In the genomic region with DNA sequence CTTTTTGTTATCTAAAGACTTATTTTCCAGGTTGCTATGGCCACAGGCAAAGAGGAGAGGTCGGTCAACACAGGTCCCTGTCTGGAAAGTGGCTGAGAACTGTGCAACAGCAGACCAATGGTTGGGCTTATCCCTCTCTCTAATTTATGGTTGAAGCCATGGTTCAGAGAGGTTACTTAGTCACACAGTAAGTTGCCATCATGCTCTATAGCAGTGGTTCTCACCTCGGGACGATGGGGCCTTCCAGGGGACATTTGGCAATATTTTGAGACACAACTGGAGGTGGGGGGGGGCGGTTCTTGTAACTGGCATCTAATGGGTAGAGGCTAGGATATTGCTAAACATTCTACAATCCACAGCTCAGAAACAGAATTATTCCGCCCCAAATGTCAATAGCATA, we compare ENCODE assay signal across 11 cellular contexts. TPM values are rescaled to one million over a fixed set of nuclear protein-coding genes. Genes with fewer than 3 reads are reported as not detected.
A peak's percentile ranks its signal among the peaks of the same experiment; 100 is the strongest.
DNase-seq lines count a peak whose midpoint lies in the region; ATAC-seq, FAIRE-seq and TF ChIP-seq lines count a peak whose summit lies in the region.
"Had no signal": no experiment of that assay in that cellular context is flagged by ENCODE, and none has a peak within 500 bp of the region (broad histone marks: within the 10 kb centered on the region; RNA-seq: fewer than 3 reads in every experiment).

No MANE protein-coding gene starts in this region.

- no peaks in the 10 kb centered on the region for H3K27me3 Mint-ChIP-seq in activated naive CD8-positive, alpha-beta T cell
- peaks cover 3% of the 10 kb centered on the region for H3K27me3 Mint-ChIP-seq in type B pancreatic cell

- ATAC-seq in heart left ventricle (no peak), right cardiac atrium (no peak)

- H3K4me1 ChIP-seq in heart left ventricle (peaks cover 13 to 51% (median 32%) of the 10 kb centered on the region in 12 donors), right cardiac atrium (ENCODE audit: control insufficient read depth, insufficient read depth, low read length) (no peaks in the 10 kb centered on the region), muscle layer of duodenum (ENCODE audit: control insufficient read depth in 1 of 2, insufficient read depth in 2 of 2, low read length in 2 of 2) (peaks cover 11 to 42% of the 10 kb centered on the region in 2 donors)

- H3K4me3 ChIP-seq in heart left ventricle (peak overlapping the region in 4 of 12 donors; percentile 88 to 92 (median 90)), right cardiac atrium (ENCODE audit: low read length) (no peak overlapping the region), muscle layer of duodenum (ENCODE audit: low read depth in 1 of 2, low read length in 2 of 2) (peak overlapping the region in 1 of 2 donors; percentile 81)

- intact Hi-C loops in heart left ventricle (cut with DNase I) (loop anchor here in 9 of 10 donors (1.0 to 10.0 kb wide), 12 partner anchors 120 to 1167 kb away; a partner anchor contains a TSS), right cardiac atrium (cut with DNase I) (loop anchor here in 1 of 4 donors (10.0 kb wide), 2 partner anchors 147 to 397 kb away; no protein-coding TSS in a partner anchor)

- FAIRE-seq in HTR-8/SVneo (lab: Jason Lieb, UNC): no peak

- no peak for TF ChIP-seq POLR2A in heart left ventricle (IDR thresholded peaks at IDR 0.05)

- no peaks in the 10 kb centered on the region for H3K9me3 Mint-ChIP-seq in activated naive CD8-positive, alpha-beta T cell (ENCODE audit: low read depth)
- H3K9me3 Mint-ChIP-seq in type B pancreatic cell: no peaks in the 10 kb centered on the region

- H3K27me3 ChIP-seq in heart left ventricle (no peaks in the 10 kb centered on the region), right cardiac atrium (ENCODE audit: control insufficient read depth, insufficient read depth) (no peaks in the 10 kb centered on the region), muscle layer of duodenum (ENCODE audit: low read depth, low read length) (no peaks in the 10 kb centered on the region)

- H3K4me3 Mint-ChIP-seq in activated naive CD8-positive, alpha-beta T cell: peak overlapping the region; percentile 88
- peak overlapping the region; percentile 96 for H3K4me3 Mint-ChIP-seq in type B pancreatic cell

- peak overlapping the region in 8 of 12 donors; percentile 77 to 94 (median 90) for H3K27ac ChIP-seq in heart left ventricle
- H3K27ac ChIP-seq in right cardiac atrium (ENCODE audit: low read length): no peak overlapping the region
- H3K27ac ChIP-seq in muscle layer of duodenum (ENCODE audit: low read length): peak overlapping the region; percentile 76

- WGBS in heart left ventricle, 4 donors: 77 to 81% (median 79%) methylated on average over 5 of the region's 5 CpGs
- WGBS in right cardiac atrium: 67% methylated on average over 5 of the region's 5 CpGs

- no peak for TF ChIP-seq CTCF in heart left ventricle (IDR thresholded peaks at IDR 0.05)
- TF ChIP-seq CTCF in type B pancreatic cell (conservative IDR thresholded peaks at IDR 0.05): no peak

- DNase-seq in heart left ventricle (no peak), right cardiac atrium (no peak), type B pancreatic cell (ENCODE audit: extremely low spot score, unreplicated experiment) (no peak), NCI-H2081 treated with DMSO at 0.1 percent for 48 hours (lab: John Stamatoyannopoulos, UW) (no peak), HT-29 (ENCODE audit: low spot score) (no peak), HTR-8/SVneo (ENCODE audit: insufficient read length, low spot score) (no peak)

- H3K36me3 ChIP-seq in heart left ventricle (peaks cover 0 to 19% (median 0%) of the 10 kb centered on the region in 9 donors), muscle layer of duodenum (ENCODE audit: control insufficient read depth in 1 of 2, insufficient read depth in 2 of 2, low read length in 2 of 2) (no peaks in the 10 kb centered on the region)

- H3K36me3 Mint-ChIP-seq in activated naive CD8-positive, alpha-beta T cell: no peaks in the 10 kb centered on the region
- H3K36me3 Mint-ChIP-seq in type B pancreatic cell: peaks cover under 1% of the 10 kb centered on the region

- H3K4me1 Mint-ChIP-seq in activated naive CD8-positive, alpha-beta T cell (ENCODE audit: low read depth): peaks cover 19% of the 10 kb centered on the region
- peaks cover 9% of the 10 kb centered on the region for H3K4me1 Mint-ChIP-seq in type B pancreatic cell (ENCODE audit: unreplicated experiment)

- H3K9me3 ChIP-seq in heart left ventricle (no peaks in the 10 kb centered on the region), right cardiac atrium (ENCODE audit: control insufficient read depth, low read length) (no peaks in the 10 kb centered on the region), muscle layer of duodenum (ENCODE audit: control insufficient read depth in 1 of 2, low read length in 2 of 2) (no peaks in the 10 kb centered on the region)

- peak overlapping the region; percentile 34 for H3K27ac Mint-ChIP-seq in activated naive CD8-positive, alpha-beta T cell
- no peak overlapping the region for H3K27ac Mint-ChIP-seq in type B pancreatic cell

RNA-seq across cellular contexts. Expression of a gene that starts 0.8 kb away (rescaled TPM):
- 100 to 1,000 TPM in 7 of 9 donors, 10 to 100 TPM in 2; 87.0 to 334 (median 162) TPM for total RNA-seq in heart left ventricle
- 10 to 100 TPM; 31.0 to 46.3 TPM for polyA plus RNA-seq in heart left ventricle
- total RNA-seq in right cardiac atrium: 100 to 1,000 TPM in 1 of 4 donors, 10 to 100 TPM in 3; 71.8 to 116 (median 79.7) TPM
- 40.5 TPM for polyA plus RNA-seq in right cardiac atrium
- total RNA-seq in type B pancreatic cell (ENCODE audit: low replicate concordance): 22.8 and 37.4 TPM in 2 replicates
- 10.9 and 13.3 TPM in 2 replicates for total RNA-seq in HT-29 (2014; rRNA removed; shearing (Covaris generic))

RNA-seq across cellular contexts. Expression of a gene that starts 7.0 kb away (rescaled TPM):
- total RNA-seq in heart left ventricle (1 to 10 TPM in 4 of 9 donors, under 1 TPM in 5; 0.30 to 2.0 (median 0.97) TPM), right cardiac atrium (under 1 TPM; 0.12 to 0.68 (median 0.32) TPM), type B pancreatic cell (ENCODE audit: low replicate concordance) (0.24 TPM in 1 of 2 replicates, not detected in the other)
- polyA plus RNA-seq in heart left ventricle (under 1 TPM; 0.01 to 0.46 TPM), right cardiac atrium (0.09 TPM)
- total RNA-seq in HT-29 (2014; rRNA removed; shearing (Covaris generic)): 0.34 and 0.38 TPM in 2 replicates
- total RNA-seq: endothelial cell of umbilical vein, M059J had no signal
- polyA plus RNA-seq: endothelial cell of umbilical vein had no signal

RNA-seq across cellular contexts. Expression of a gene that starts 53.7 kb away (rescaled TPM):
- total RNA-seq in heart left ventricle (not detected), right cardiac atrium (not detected), type B pancreatic cell (ENCODE audit: low replicate concordance) (not detected in 2 replicates)
- polyA plus RNA-seq in heart left ventricle (not detected), right cardiac atrium (not detected)
- total RNA-seq in HT-29 (2014; rRNA removed; shearing (Covaris generic)): not detected in 2 replicates
- total RNA-seq: endothelial cell of umbilical vein, left ventricle myocardium superior, M059J had no signal
- polyA plus RNA-seq: endothelial cell of umbilical vein had no signal
